ENCODE assay signal across 8 cellular contexts in the genomic region with DNA sequence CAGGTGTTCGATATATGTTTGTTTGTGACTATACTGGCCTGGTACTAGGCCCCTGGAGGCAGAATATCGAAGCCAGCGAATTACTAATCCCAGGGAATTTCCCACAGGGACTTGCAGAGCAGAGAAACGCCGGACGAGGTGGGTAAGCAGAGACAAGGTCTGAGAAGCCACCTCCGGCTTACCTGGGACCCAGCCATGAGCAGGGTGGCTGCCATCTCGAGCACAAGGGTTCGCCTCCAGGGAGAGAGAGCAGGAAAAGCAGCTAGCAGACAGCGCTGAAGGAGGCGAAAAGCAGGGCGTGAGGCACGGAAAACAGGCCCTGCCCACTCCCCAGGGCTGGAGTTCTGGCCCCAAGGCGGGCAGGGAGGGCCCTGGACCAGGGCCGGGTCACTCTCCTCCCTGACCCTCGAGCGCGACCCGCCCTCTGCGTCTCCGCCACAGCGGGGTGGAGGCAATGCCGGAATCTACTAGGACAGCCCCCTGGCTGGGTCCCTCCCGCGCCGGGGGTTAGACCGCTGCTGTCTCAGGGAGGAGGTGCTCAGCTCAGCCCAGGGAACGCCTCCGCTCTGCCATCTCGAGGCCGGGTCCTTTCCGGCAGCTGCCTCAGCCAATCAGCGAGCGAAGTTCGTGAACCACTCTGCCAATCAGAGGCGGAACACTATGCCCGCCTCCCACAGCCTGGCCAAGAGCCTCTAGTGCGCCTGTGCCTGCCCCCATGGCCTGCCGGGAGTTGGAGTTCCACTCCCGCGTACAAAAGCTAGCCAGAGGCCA. TPM values are rescaled to one million over a fixed set of nuclear protein-coding genes. Genes with fewer than 3 reads are reported as not detected.
A peak's percentile ranks its signal among the peaks of the same experiment; 100 is the strongest.
DNase-seq lines count a peak whose midpoint lies in the region; ATAC-seq, FAIRE-seq and TF ChIP-seq lines count a peak whose summit lies in the region.

No MANE protein-coding gene starts in this region.

- peaks cover 30% of the 10 kb centered on the region for H3K79me2 ChIP-seq in HepG2 (ENCODE audit: insufficient read depth, low read length)

- 0% methylated on average over 16 of the region's 41 CpGs for WGBS in HepG2 (ENCODE audit: low lambda C conversion rate)

- ATAC-seq in GM19397 (IDR thresholded peaks at IDR 0.05; ENCODE audit: unreplicated experiment) (peak; percentile 93), HG03565 (IDR thresholded peaks at IDR 0.05; ENCODE audit: unreplicated experiment) (peak; percentile 84), HepG2 (peak; percentile 92)

- intact Hi-C loops in HepG2 (cut with micrococcal nuclease; ENCODE audit: unreplicated experiment) = loop anchor here (2.0 to 10.0 kb wide), 3 partner anchors 23 to 1017 kb away; a partner anchor contains a TSS

- peak overlapping the region; percentile 85 for H2AFZ ChIP-seq in HepG2 (ENCODE audit: low read length)

- no peaks in the 10 kb centered on the region; a peak in 1 of 5 replicates for H3K27me3 ChIP-seq in HepG2 (ENCODE audit: control insufficient read depth in 1 of 2, insufficient read depth in 2 of 2, low read length in 2 of 2)

- H3K9ac ChIP-seq in HepG2 (ENCODE audit: insufficient read depth, low read depth, low read length) = peak overlapping the region; percentile 96

- H3K27ac ChIP-seq in HepG2 (ENCODE audit: extremely low read length, insufficient read depth, low read length) = peak overlapping the region; percentile 96

- TF ChIP-seq EP300 in HepG2 (IDR thresholded peaks at IDR 0.05; ENCODE audit: low read depth in 2 of 2, low read length in 2 of 2) = no peak
- no peak for TF ChIP-seq EP300 in HepG2 (CRISPR knock-in tag; IDR thresholded peaks at IDR 0.05; ENCODE audit: borderline replicate concordance)

- DNase-seq in CD1c-positive myeloid dendritic cell (ENCODE audit: extremely low spot score) (peak; percentile 99), NCI-H748 treated with DMSO at 0.1 percent for 48 hours (lab: John Stamatoyannopoulos, UW) (peak; percentile 82), dermis blood vessel endothelial cell (peak; percentile 99), HepG2 (ENCODE audit: low spot score) (peak; percentile 97)
- peak; percentile 96 to 98 for DNase-seq in activated CD4-positive, alpha-beta T cell treated with anti-CD3 and anti-CD28 coated beads, Interleukin-2, amount 50 U/mL, for 4 hours
- peak; percentile 93 to 94 for DNase-seq in stimulated activated CD4-positive, alpha-beta T cell treated with anti-CD3 and anti-CD28 coated beads, Interleukin-2, amount 100 ng/mL, for 48 hours

- TF ChIP-seq POLR2A in HepG2 (IDR thresholded peaks at IDR 0.05; ENCODE audit: insufficient read depth in 1 of 2, low read depth in 2 of 2, low read length in 2 of 2) = peak; percentile 85 to 86

- TF ChIP-seq RAD21 in HepG2 (CRISPR knock-in tag; IDR thresholded peaks at IDR 0.05) = peak; percentile 10; the same call in 1 of the 2 replicates

- peak overlapping the region; percentile 97 for H3K4me2 ChIP-seq in HepG2 (ENCODE audit: low read depth, low read length)

- peaks cover 34% of the 10 kb centered on the region for H3K4me1 ChIP-seq in HepG2 (ENCODE audit: insufficient read depth, low read length)

- CTCF ChIA-PET in HepG2 (lab: Yijun Ruan, JAX; ENCODE audit: low intra/inter-chr PET ratio, low total read pairs) = no interaction called here

- POLR2A ChIA-PET in HepG2 (lab: Yijun Ruan, JAX) = interaction anchor here (0.5 to 3.5 kb wide), 17 partner anchors 9 to 323 kb away, joined by 3 to 130 read pairs (median 5); a partner anchor contains a TSS

- FAIRE-seq in HepG2 (lab: Jason Lieb, UNC) = peak; percentile 97

- peaks cover 1% of the 10 kb centered on the region in 2 experiments; a peak in 3 of 5 replicates for H3K36me3 ChIP-seq in HepG2 (replicated peaks in 1 of 2; ENCODE audit: control insufficient read depth in 1 of 2, insufficient read depth in 2 of 2, low read length in 2 of 2)

- no peaks in the 10 kb centered on the region for H4K20me1 ChIP-seq in HepG2 (ENCODE audit: insufficient read depth, low read length)

- BruUV-seq in HepG2 (replicated peaks; lab: Mats Ljungman, UMichigan) = TSS peak; percentile 47

- H3K4me3 ChIP-seq in HepG2 (replicated peaks in 1 of 3; ENCODE audit: insufficient read depth in 1 of 3, low read depth in 2 of 3, low read length in 3 of 3) = peak overlapping the region; percentile 92 to 99 (median 93)

- TF ChIP-seq CTCF in HepG2 (CRISPR knock-in tag; IDR thresholded peaks at IDR 0.05) = no peak; the same call in 1 of the 2 replicates

- in situ Hi-C loops in HepG2 (cut with HindIII; ENCODE audit: extremely low pct_ligation_motif_present, low pct_unique_long_range_greater_than_20kb) = no loop called here

- no peaks in the 10 kb centered on the region for H3K9me3 ChIP-seq in HepG2 (ENCODE audit: low read length)

RNA-seq across cellular contexts. Expression of a gene that starts 1.7 kb away (rescaled TPM):
- total RNA-seq in dermis blood vessel endothelial cell (30.7 and 37.6 TPM in 2 replicates), HepG2 (2016; rRNA removed; fragmentation: Illumina TruSeq; extraction: Trizol) (9.9 and 12.6 TPM in 2 replicates)
- 1.2 and 1.3 TPM in 2 replicates for total RNA-seq in HepG2 (2016; cell fraction: cytosol; rRNA removed; fragmentation: Illumina TruSeq; extraction: Trizol; ENCODE audit: low read depth)
- total RNA-seq in HepG2 (2016; cell fraction: insoluble cytoplasmic fraction; rRNA removed; fragmentation: Illumina TruSeq; extraction: Trizol) = 9.5 and 13.9 TPM in 2 replicates
- 4.7 and 6.1 TPM in 2 replicates for total RNA-seq in HepG2 (2016; cell fraction: membrane; rRNA removed; fragmentation: Illumina TruSeq; extraction: Trizol)
- 7.1 and 8.3 TPM in 2 replicates for total RNA-seq in HepG2 (2016; cell fraction: nucleus; rRNA removed; fragmentation: Illumina TruSeq; extraction: Trizol)
- 4.3 TPM in 2 replicates for polyA plus RNA-seq in HepG2 (2011; rRNA removed)
- polyA plus RNA-seq in HepG2 (2011; cell fraction: cytosol; rRNA removed) = 2.0 and 3.3 TPM in 2 replicates
- polyA plus RNA-seq in HepG2 (2011; cell fraction: nucleus; rRNA removed) = 7.0 and 8.6 TPM in 2 replicates
- polyA plus RNA-seq in HepG2 (2012) = 3.6 and 3.9 TPM in 2 replicates
- 0.23 and 0.35 TPM in 2 replicates for polyA plus RNA-seq in HepG2 (2016; cell fraction: cytosol; fragmentation: Illumina TruSeq; extraction: Trizol; ENCODE audit: low read depth)
- polyA plus RNA-seq in HepG2 (2016; cell fraction: insoluble cytoplasmic fraction; fragmentation: Illumina TruSeq; extraction: Trizol; ENCODE audit: low read depth) = 7.1 and 7.4 TPM in 2 replicates
- polyA plus RNA-seq in HepG2 (2016; cell fraction: membrane; fragmentation: Illumina TruSeq; extraction: Trizol; ENCODE audit: low read depth) = 1.3 and 1.4 TPM in 2 replicates
- polyA plus RNA-seq in HepG2 (2016; cell fraction: nucleus; fragmentation: Illumina TruSeq; extraction: Trizol; ENCODE audit: insufficient read depth, low read depth) = 10.5 and 11.6 TPM in 2 replicates
- 6.0 and 6.3 TPM in 2 replicates for polyA minus RNA-seq in HepG2 (2011; rRNA and poly(A)+ RNA removed; ENCODE audit: low replicate concordance)
- 4.3 and 6.0 TPM in 2 replicates for polyA minus RNA-seq in HepG2 (2011; cell fraction: cytosol; rRNA and poly(A)+ RNA removed)
- 6.8 and 11.7 TPM in 2 replicates for polyA minus RNA-seq in HepG2 (2011; cell fraction: nucleus; rRNA and poly(A)+ RNA removed)

RNA-seq across cellular contexts. Expression of a gene that starts 23.9 kb away (rescaled TPM):
- total RNA-seq in dermis blood vessel endothelial cell = 65.7 and 133 TPM in 2 replicates
- total RNA-seq in HepG2 (2016; rRNA removed; fragmentation: Illumina TruSeq; extraction: Trizol) = 216 and 303 TPM in 2 replicates
- 17.8 and 18.7 TPM in 2 replicates for total RNA-seq in HepG2 (2016; cell fraction: cytosol; rRNA removed; fragmentation: Illumina TruSeq; extraction: Trizol; ENCODE audit: low read depth)
- 220 and 303 TPM in 2 replicates for total RNA-seq in HepG2 (2016; cell fraction: insoluble cytoplasmic fraction; rRNA removed; fragmentation: Illumina TruSeq; extraction: Trizol)
- 54.4 and 60.8 TPM in 2 replicates for total RNA-seq in HepG2 (2016; cell fraction: membrane; rRNA removed; fragmentation: Illumina TruSeq; extraction: Trizol)
- total RNA-seq in HepG2 (2016; cell fraction: nucleus; rRNA removed; fragmentation: Illumina TruSeq; extraction: Trizol) = 120 and 127 TPM in 2 replicates
- 93.6 and 133 TPM in 2 replicates for polyA plus RNA-seq in HepG2 (2011; rRNA removed)
- 55.9 and 84.1 TPM in 2 replicates for polyA plus RNA-seq in HepG2 (2011; cell fraction: cytosol; rRNA removed)
- 20.7 and 25.3 TPM in 2 replicates for polyA plus RNA-seq in HepG2 (2011; cell fraction: nucleus; rRNA removed)
- 82.4 and 94.8 TPM in 2 replicates for polyA plus RNA-seq in HepG2 (2012)
- polyA plus RNA-seq in HepG2 (2016; cell fraction: cytosol; fragmentation: Illumina TruSeq; extraction: Trizol; ENCODE audit: low read depth) = 13.1 and 13.2 TPM in 2 replicates
- polyA plus RNA-seq in HepG2 (2016; cell fraction: insoluble cytoplasmic fraction; fragmentation: Illumina TruSeq; extraction: Trizol; ENCODE audit: low read depth) = 325 and 342 TPM in 2 replicates
- 41.5 and 41.9 TPM in 2 replicates for polyA plus RNA-seq in HepG2 (2016; cell fraction: membrane; fragmentation: Illumina TruSeq; extraction: Trizol; ENCODE audit: low read depth)
- 149 and 155 TPM in 2 replicates for polyA plus RNA-seq in HepG2 (2016; cell fraction: nucleus; fragmentation: Illumina TruSeq; extraction: Trizol; ENCODE audit: insufficient read depth, low read depth)
- polyA minus RNA-seq in HepG2 (2011; rRNA and poly(A)+ RNA removed; ENCODE audit: low replicate concordance) = 55.1 and 153 TPM in 2 replicates
- 59.6 and 62.2 TPM in 2 replicates for polyA minus RNA-seq in HepG2 (2011; cell fraction: cytosol; rRNA and poly(A)+ RNA removed)
- 145 and 152 TPM in 2 replicates for polyA minus RNA-seq in HepG2 (2011; cell fraction: nucleus; rRNA and poly(A)+ RNA removed)

RNA-seq across cellular contexts. Expression of a gene that starts 56.6 kb away (rescaled TPM):
- 0.60 and 1.7 TPM in 2 replicates for total RNA-seq in dermis blood vessel endothelial cell
- total RNA-seq in HepG2 (2016; rRNA removed; fragmentation: Illumina TruSeq; extraction: Trizol) = 81.5 and 84.6 TPM in 2 replicates
- total RNA-seq in HepG2 (2016; cell fraction: cytosol; rRNA removed; fragmentation: Illumina TruSeq; extraction: Trizol; ENCODE audit: low read depth) = 62.6 and 67.5 TPM in 2 replicates
- total RNA-seq in HepG2 (2016; cell fraction: insoluble cytoplasmic fraction; rRNA removed; fragmentation: Illumina TruSeq; extraction: Trizol) = 77.6 and 83.3 TPM in 2 replicates
- total RNA-seq in HepG2 (2016; cell fraction: membrane; rRNA removed; fragmentation: Illumina TruSeq; extraction: Trizol) = 58.1 and 63.2 TPM in 2 replicates
- 55.6 and 64.4 TPM in 2 replicates for total RNA-seq in HepG2 (2016; cell fraction: nucleus; rRNA removed; fragmentation: Illumina TruSeq; extraction: Trizol)
- polyA plus RNA-seq in HepG2 (2011; rRNA removed) = 55.5 and 57.9 TPM in 2 replicates
- 41.6 and 53.2 TPM in 2 replicates for polyA plus RNA-seq in HepG2 (2011; cell fraction: cytosol; rRNA removed)
- polyA plus RNA-seq in HepG2 (2011; cell fraction: nucleus; rRNA removed) = 94.8 and 103 TPM in 2 replicates
- 43.1 and 68.0 TPM in 2 replicates for polyA plus RNA-seq in HepG2 (2012)
- 77.6 and 80.8 TPM in 2 replicates for polyA plus RNA-seq in HepG2 (2016; cell fraction: cytosol; fragmentation: Illumina TruSeq; extraction: Trizol; ENCODE audit: low read depth)
- polyA plus RNA-seq in HepG2 (2016; cell fraction: insoluble cytoplasmic fraction; fragmentation: Illumina TruSeq; extraction: Trizol; ENCODE audit: low read depth) = 107 and 119 TPM in 2 replicates
- polyA plus RNA-seq in HepG2 (2016; cell fraction: membrane; fragmentation: Illumina TruSeq; extraction: Trizol; ENCODE audit: low read depth) = 67.2 and 70.2 TPM in 2 replicates
- polyA plus RNA-seq in HepG2 (2016; cell fraction: nucleus; fragmentation: Illumina TruSeq; extraction: Trizol; ENCODE audit: insufficient read depth, low read depth) = 133 and 140 TPM in 2 replicates
- 2.4 and 21.3 TPM in 2 replicates for polyA minus RNA-seq in HepG2 (2011; rRNA and poly(A)+ RNA removed; ENCODE audit: low replicate concordance)
- polyA minus RNA-seq in HepG2 (2011; cell fraction: cytosol; rRNA and poly(A)+ RNA removed) = 14.4 and 14.5 TPM in 2 replicates
- 28.3 and 31.7 TPM in 2 replicates for polyA minus RNA-seq in HepG2 (2011; cell fraction: nucleus; rRNA and poly(A)+ RNA removed)

Comparison
In these comparisons a context has a peak if more than half of its experiments do, and no peak if none do; other contexts are left out.
1. Peak in every context shown above with its lines: DNase-seq, ATAC-seq, H3K4me3 ChIP-seq and H3K27ac ChIP-seq.
2. RNA of a gene that starts 56.6 kb away (total RNA-seq): 55.6 to 84.6 TPM in HepG2; 0.60 to 1.7 TPM in dermis blood vessel endothelial cell; every median in the first group is over 10 times any median in the second.